Comparison of ENCODE assay signal across 18 cellular contexts in genomic region chr5:180463916-180464602, GRCh38. TPM values are rescaled to one million over a fixed set of nuclear protein-coding genes. Genes with fewer than 3 reads are reported as not detected.
DNase-seq lines count a peak whose midpoint lies in the region; ATAC-seq and TF ChIP-seq lines count a peak whose summit lies in the region.
"Had no signal": no experiment of that assay in that cellular context is flagged by ENCODE, and none has a peak within 500 bp of the region (broad histone marks: within the 10 kb centered on the region; RNA-seq: fewer than 3 reads in every experiment).

No MANE protein-coding gene starts in this region.

- H3K4me2 ChIP-seq in PC-3 (ENCODE audit: low read length): no peak overlapping the region
- H3K4me2 ChIP-seq: BLaER1 treated with 17β-estradiol and CSF1 and Interleukin-3, amounts not matched to agents 10 nM and 100 nM had no signal

- DNase-seq in activated T-cell treated with anti-CD3 and anti-CD28 coated beads, Interleukin-2, amount 50 U/mL, for 24 hours: peak; percentile 17
- no peak for DNase-seq in activated T-cell treated with anti-CD3 and anti-CD28 coated beads, Interleukin-2, amount 50 U/mL, for 1 hour
- no peak for DNase-seq in PC-3
- DNase-seq in iPS-NIHi11 (ENCODE audit: low spot score): peak; percentile 0
- DNase-seq in spleen: peak; percentile 50
- DNase-seq in foreskin fibroblast: no peak
- no peak for DNase-seq in COR-L47 (lab: John Stamatoyannopoulos, UW)
- DNase-seq: 8988T; CD8-positive, alpha-beta T cell; DMS 273 treated with DMSO at 0.1 percent for 48 hours; DMS53; DND-41; EL had no signal

- no TSS peak for BruUV-seq in PC-3 (replicated peaks; lab: Mats Ljungman, UMichigan)

- H3K9ac ChIP-seq in PC-3 (ENCODE audit: low read length): no peak overlapping the region
- H3K9ac ChIP-seq: BLaER1 treated with 17β-estradiol and CSF1 and Interleukin-3, amounts not matched to agents 10 nM and 100 nM had no signal

- no peaks in the 10 kb centered on the region for H3K36me3 ChIP-seq in PC-3 (ENCODE audit: low read depth, low read length)
- H3K36me3 ChIP-seq in spleen: no peaks in the 10 kb centered on the region
- H3K36me3 ChIP-seq: BLaER1 treated with 17β-estradiol and CSF1 and Interleukin-3, amounts not matched to agents 10 nM and 100 nM; HAP-1 had no signal

- H2AFZ ChIP-seq in PC-3 (ENCODE audit: low read length): no peak overlapping the region

- H3K27me3 ChIP-seq in PC-3 (ENCODE audit: low read length) (no peaks in the 10 kb centered on the region), spleen (replicated peaks in 1 of 7) (peaks cover 0 to 32% (median 0%) of the 10 kb centered on the region in 7 donors)
- H3K27me3 ChIP-seq: BLaER1 treated with 17β-estradiol and CSF1 and Interleukin-3, amounts not matched to agents 10 nM and 100 nM had no signal

- H3K9me3 Mint-ChIP-seq in activated T-cell treated with anti-CD3 and anti-CD28 coated beads, Interleukin-2, amount 50 U/mL, for 24 hours: no peaks in the 10 kb centered on the region
- H3K9me3 Mint-ChIP-seq: CD8-positive, alpha-beta T cell had no signal

- CTCF ChIA-PET in PC-3 (lab: Charles Lee): no interaction called here

- no peak for TF ChIP-seq POLR2A in spleen (IDR thresholded peaks at IDR 0.05)

- no peaks in the 10 kb centered on the region for H3K36me3 Mint-ChIP-seq in activated T-cell treated with anti-CD3 and anti-CD28 coated beads, Interleukin-2, amount 50 U/mL, for 24 hours (ENCODE audit: low read depth)
- H3K36me3 Mint-ChIP-seq: CD8-positive, alpha-beta T cell had no signal

- H3K79me2 ChIP-seq in PC-3 (ENCODE audit: low read length): no peaks in the 10 kb centered on the region

- no peak overlapping the region for H3K27ac Mint-ChIP-seq in activated T-cell treated with anti-CD3 and anti-CD28 coated beads, Interleukin-2, amount 50 U/mL, for 24 hours
- H3K27ac Mint-ChIP-seq: B cell; CD8-positive, alpha-beta T cell had no signal

- no peaks in the 10 kb centered on the region for H3K27me3 Mint-ChIP-seq in activated T-cell treated with anti-CD3 and anti-CD28 coated beads, Interleukin-2, amount 50 U/mL, for 24 hours

- no peaks in the 10 kb centered on the region for H4K20me1 ChIP-seq in PC-3 (ENCODE audit: low read length)
- H4K20me1 ChIP-seq: BLaER1 treated with 17β-estradiol and CSF1 and Interleukin-3, amounts not matched to agents 10 nM and 100 nM had no signal

- H3K27ac ChIP-seq in PC-3 (ENCODE audit: low read length) (no peak overlapping the region), spleen (no peak overlapping the region)
- H3K27ac ChIP-seq: BLaER1 treated with 17β-estradiol and CSF1 and Interleukin-3, amounts not matched to agents 10 nM and 100 nM had no signal

- no peaks in the 10 kb centered on the region for H3K9me3 ChIP-seq in PC-3 (ENCODE audit: low read length)
- peaks cover 0 to 5% (median 0%) of the 10 kb centered on the region in 8 donors for H3K9me3 ChIP-seq in spleen
- H3K9me3 ChIP-seq: HAP-1 had no signal

- H3K4me3 Mint-ChIP-seq in activated T-cell treated with anti-CD3 and anti-CD28 coated beads, Interleukin-2, amount 50 U/mL, for 24 hours: no peak overlapping the region
- H3K4me3 Mint-ChIP-seq: B cell; CD8-positive, alpha-beta T cell had no signal

- H3K4me1 ChIP-seq in PC-3 (ENCODE audit: insufficient read depth, low read length): peaks cover 6% of the 10 kb centered on the region; the same call in 1 of the 2 replicates
- H3K4me1 ChIP-seq in spleen: peaks cover 0 to 27% (median 14%) of the 10 kb centered on the region in 6 donors
- H3K4me1 ChIP-seq: HAP-1 had no signal

- no peaks in the 10 kb centered on the region for H3F3A ChIP-seq in PC-3 (ENCODE audit: low read length, unreplicated experiment)

- TF ChIP-seq CTCF in PC-3 (conservative IDR thresholded peaks at IDR 0.05; ENCODE audit: low read depth, low read length) (no peak), spleen (IDR thresholded peaks at IDR 0.05 in 8 of 11, conservative IDR thresholded peaks at IDR 0.05 in 3 of 11) (no peak), foreskin fibroblast (IDR thresholded peaks at IDR 0.05; ENCODE audit: low read depth, low read length) (no peak)

- H3K4me1 Mint-ChIP-seq in activated T-cell treated with anti-CD3 and anti-CD28 coated beads, Interleukin-2, amount 50 U/mL, for 24 hours (ENCODE audit: low read depth): no peaks in the 10 kb centered on the region
- H3K4me1 Mint-ChIP-seq: B cell had no signal

- no peak overlapping the region for H3K4me3 ChIP-seq in PC-3 (ENCODE audit: low read length)
- no peak overlapping the region for H3K4me3 ChIP-seq in spleen
- no peak overlapping the region for H3K4me3 ChIP-seq in foreskin fibroblast (ENCODE audit: low read depth in 1 of 2, low read length in 2 of 2)
- H3K4me3 ChIP-seq: BLaER1 treated with 17β-estradiol and CSF1 and Interleukin-3, amounts not matched to agents 10 nM and 100 nM; GM12878; HAP-1 had no signal

- WGBS in spleen, 5 donors: 69 to 81% (median 79%) methylated on average over 13 of the region's 13 CpGs

- POLR2A ChIA-PET in PC-3 (lab: Charles Lee; ENCODE audit: unreplicated experiment): no interaction called here

- no peaks in the 10 kb centered on the region for H3K9me2 ChIP-seq in PC-3 (replicated peaks; ENCODE audit: low read length)

- intact Hi-C loops in PC-3 (cut with micrococcal nuclease) (no loop called here), spleen (cut with DNase I; ENCODE audit: low total_unique reads) (no loop called here)

- ATAC-seq in PC-3 (peak; percentile 7; the same call in 1 of the 2 replicates), GM18868 (IDR thresholded peaks at IDR 0.05; ENCODE audit: unreplicated experiment) (no peak)
- ATAC-seq: CD8-positive, alpha-beta T cell; GM12878 had no signal

RNA-seq across cellular contexts. Expression of gene CNOT6, which starts 30.1 kb away (rescaled TPM):
- total RNA-seq in PC-3 (2014; rRNA removed) (10.6 and 12.6 TPM in 2 replicates), spleen (10 to 100 TPM; 17.9 to 26.5 (median 24.7) TPM)
- polyA plus RNA-seq in spleen: 1 to 10 TPM; 5.5 to 9.0 (median 6.0) TPM

Comparison
In these comparisons a context has a peak if more than half of its experiments do, and no peak if none do; other contexts are left out.
1. DNase-seq: peak in activated T-cell treated with anti-CD3 and anti-CD28 coated beads, Interleukin-2, amount 50 U/mL, for 24 hours (single experiment), iPS-NIHi11 (single experiment) and spleen (single experiment); none in activated T-cell treated with anti-CD3 and anti-CD28 coated beads, Interleukin-2, amount 50 U/mL, for 1 hour (single experiment), PC-3 (single experiment), foreskin fibroblast (0 of 2) and COR-L47 (single experiment).